In the genomic region with DNA sequence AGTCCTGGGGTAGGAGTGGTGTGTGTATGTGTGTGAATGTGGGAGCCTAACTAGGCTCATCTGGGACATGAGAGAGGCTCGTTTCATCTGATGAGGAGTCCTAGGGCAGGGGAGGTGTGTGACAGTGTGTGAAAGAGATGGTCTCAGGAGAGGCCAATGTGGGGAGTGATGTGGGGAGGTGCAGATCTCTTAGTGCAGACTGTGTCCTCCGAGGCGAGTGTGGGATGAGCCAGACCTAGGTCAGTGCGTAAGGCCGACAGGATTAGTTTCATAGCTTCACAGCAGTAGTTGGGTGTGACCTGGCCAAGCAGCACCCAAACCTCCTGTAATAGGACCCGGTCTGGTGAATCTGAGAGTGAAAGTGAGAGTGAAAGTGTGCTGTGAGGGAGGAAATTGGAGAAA, we compare ENCODE assay signal across 15 cellular contexts.
DNase-seq lines count a peak whose midpoint lies in the region; ATAC-seq and TF ChIP-seq lines count a peak whose summit lies in the region.
"Had no signal": no experiment of that assay in that cellular context is flagged by ENCODE, and none has a peak within 500 bp of the region (broad histone marks: within the 10 kb centered on the region; RNA-seq: fewer than 3 reads in every experiment).

No MANE protein-coding gene starts in this region.

- no peak for TF ChIP-seq CTCF in gastrocnemius medialis (IDR thresholded peaks at IDR 0.05 in 4 of 5, conservative IDR thresholded peaks at IDR 0.05 in 1 of 5)

- peaks cover 2% of the 10 kb centered on the region for H3K9me3 Mint-ChIP-seq in activated CD4-positive, alpha-beta T cell treated with anti-CD3 and anti-CD28 coated beads, Interleukin-2, amount 10 ng/mL, durations not matched to agents 7 days and 5 days
- H3K9me3 Mint-ChIP-seq in stimulated activated naive B cell treated with anti-CD40 and anti-IgM and Interleukin-4, amounts not matched to agents 10 μg/mL and 1 μg/mL and 100 μg/mL, for 72 hours = peaks cover 3 to 6% of the 10 kb centered on the region in 2 donors

- in situ Hi-C loops in gastrocnemius medialis (cut with MboI; ENCODE audit: low sequenced_read_pairs in 4 of 4) = no loop called here

- peaks cover 18% of the 10 kb centered on the region for H3K4me1 Mint-ChIP-seq in activated CD4-positive, alpha-beta T cell treated with anti-CD3 and anti-CD28 coated beads, Interleukin-2, amount 10 ng/mL, durations not matched to agents 7 days and 5 days
- peaks cover 20 to 32% of the 10 kb centered on the region in 2 donors for H3K4me1 Mint-ChIP-seq in stimulated activated naive B cell treated with anti-CD40 and anti-IgM and Interleukin-4, amounts not matched to agents 10 μg/mL and 1 μg/mL and 100 μg/mL, for 72 hours

- peak overlapping the region; percentile 59 for H3K27ac Mint-ChIP-seq in activated CD4-positive, alpha-beta T cell treated with anti-CD3 and anti-CD28 coated beads, Interleukin-2, amount 10 ng/mL, durations not matched to agents 7 days and 5 days
- peak overlapping the region; percentile 73 for H3K27ac Mint-ChIP-seq in stimulated activated naive B cell treated with anti-CD40 and anti-IgM and Interleukin-4, amounts not matched to agents 10 μg/mL and 1 μg/mL and 100 μg/mL, for 72 hours

- no peak for TF ChIP-seq POLR2A in gastrocnemius medialis (IDR thresholded peaks at IDR 0.05)

- DNase-seq in activated CD4-positive, alpha-beta T cell treated with anti-CD3 and anti-CD28 coated beads, Interleukin-2, amount 10 ng/mL, durations not matched to agents 7 days and 5 days = no peak
- DNase-seq in activated CD4-positive, alpha-beta T cell treated with anti-CD3 and anti-CD28 coated beads for 48 hours = no peak
- DNase-seq in stimulated activated naive B cell treated with anti-CD40 and anti-IgM and Interleukin-4, amounts not matched to agents 10 μg/mL and 1 μg/mL and 100 μg/mL, for 72 hours = peak; percentile 5
- DNase-seq in activated T-cell treated with anti-CD3 and anti-CD28 coated beads, Interleukin-2, amount 50 U/mL, for 1 hour = no peak
- DNase-seq in gastrocnemius medialis (no peak), hepatic stellate cell (ENCODE audit: low spot score) (no peak)
- DNase-seq: 8988T; DND-41; NCI-H69; stimulated activated CD4-positive, alpha-beta T cell treated with anti-CD3 and anti-CD28 coated beads, Interleukin-2, amount 100 ng/mL, for 48 hours; testis had no signal

- H3K4me1 ChIP-seq in gastrocnemius medialis = no peaks in the 10 kb centered on the region
- H3K4me1 ChIP-seq: breast epithelium, testis had no signal

- H3K4me3 Mint-ChIP-seq in activated CD4-positive, alpha-beta T cell treated with anti-CD3 and anti-CD28 coated beads, Interleukin-2, amount 10 ng/mL, durations not matched to agents 7 days and 5 days = no peak overlapping the region
- H3K4me3 Mint-ChIP-seq in stimulated activated naive B cell treated with anti-CD40 and anti-IgM and Interleukin-4, amounts not matched to agents 10 μg/mL and 1 μg/mL and 100 μg/mL, for 72 hours = peak overlapping the region; percentile 3 to 5

- H3K27me3 Mint-ChIP-seq in activated CD4-positive, alpha-beta T cell treated with anti-CD3 and anti-CD28 coated beads, Interleukin-2, amount 10 ng/mL, durations not matched to agents 7 days and 5 days = no peaks in the 10 kb centered on the region
- H3K27me3 Mint-ChIP-seq in stimulated activated naive B cell treated with anti-CD40 and anti-IgM and Interleukin-4, amounts not matched to agents 10 μg/mL and 1 μg/mL and 100 μg/mL, for 72 hours = no peaks in the 10 kb centered on the region

- no peaks in the 10 kb centered on the region for H3K36me3 ChIP-seq in gastrocnemius medialis
- H3K36me3 ChIP-seq: breast epithelium had no signal

- ATAC-seq in GM21737 (IDR thresholded peaks at IDR 0.05; ENCODE audit: unreplicated experiment) = peak; percentile 63
- peak; percentile 82 for ATAC-seq in HG03175 (IDR thresholded peaks at IDR 0.05; ENCODE audit: unreplicated experiment)
- ATAC-seq in stimulated activated naive B cell treated with anti-CD40 and anti-IgM and Interleukin-4, amounts not matched to agents 10 μg/mL and 1 μg/mL and 100 μg/mL, for 72 hours (replicated peaks) = peak; percentile 86 to 87
- no peak for ATAC-seq in gastrocnemius medialis
- ATAC-seq: HCT116 had no signal

- H3K27ac ChIP-seq in gastrocnemius medialis = no peak overlapping the region
- H3K27ac ChIP-seq: breast epithelium, testis had no signal

- no peak overlapping the region for H3K4me3 ChIP-seq in gastrocnemius medialis
- H3K4me3 ChIP-seq: breast epithelium, testis had no signal

- CTCF ChIA-PET in activated CD4-positive, alpha-beta T cell treated with anti-CD3 and anti-CD28 coated beads, Interleukin-2, amount 10 ng/mL, durations not matched to agents 7 days and 5 days (lab: Charles Lee) = interaction anchor here (0.9 to 1.2 kb wide), 2 partner anchors 20 to 26 kb away, joined by 3 read pairs; no protein-coding TSS in a partner anchor

- no peaks in the 10 kb centered on the region for H3K27me3 ChIP-seq in gastrocnemius medialis
- H3K27me3 ChIP-seq: breast epithelium, testis had no signal

- POLR2A ChIA-PET in activated CD4-positive, alpha-beta T cell treated with anti-CD3 and anti-CD28 coated beads, Interleukin-2, amount 10 ng/mL, durations not matched to agents 7 days and 5 days (lab: Charles Lee) = no interaction called here

- intact Hi-C loops in gastrocnemius medialis (cut with DNase I; ENCODE audit: low total_unique reads) = no loop called here

- H3K36me3 Mint-ChIP-seq in activated CD4-positive, alpha-beta T cell treated with anti-CD3 and anti-CD28 coated beads, Interleukin-2, amount 10 ng/mL, durations not matched to agents 7 days and 5 days (ENCODE audit: low read depth) = peaks cover 10% of the 10 kb centered on the region
- peaks cover 9 to 16% of the 10 kb centered on the region in 2 donors for H3K36me3 Mint-ChIP-seq in stimulated activated naive B cell treated with anti-CD40 and anti-IgM and Interleukin-4, amounts not matched to agents 10 μg/mL and 1 μg/mL and 100 μg/mL, for 72 hours

- H3K9me3 ChIP-seq in gastrocnemius medialis = no peaks in the 10 kb centered on the region
- H3K9me3 ChIP-seq: testis had no signal

Comparison
In these comparisons a context has a peak if more than half of its experiments do, and no peak if none do; other contexts are left out.
1. ATAC-seq: peak in GM21737 (single experiment), HG03175 (single experiment) and stimulated activated naive B cell treated with anti-CD40 and anti-IgM and Interleukin-4, amounts not matched to agents 10 μg/mL and 1 μg/mL and 100 μg/mL, for 72 hours (2 of 2); none in gastrocnemius medialis (0 of 2).